9 cellular contexts compared by ENCODE assay signal in genomic region chr19:2261438-2262172, GRCh38. TPM values are rescaled to one million over a fixed set of nuclear protein-coding genes. Genes with fewer than 3 reads are reported as not detected.
A peak's percentile ranks its signal among the peaks of the same experiment; 100 is the strongest.
DNase-seq lines count a peak whose midpoint lies in the region; ATAC-seq, FAIRE-seq and TF ChIP-seq lines count a peak whose summit lies in the region.
"Had no signal": no experiment of that assay in that cellular context is flagged by ENCODE, and none has a peak within 500 bp of the region (broad histone marks: within the 10 kb centered on the region; RNA-seq: fewer than 3 reads in every experiment).

No MANE protein-coding gene starts in this region.

- peaks cover 0 to 5% of the 10 kb centered on the region in 2 experiments; a peak in 1 of 4 replicates for H3K4me1 Mint-ChIP-seq in H9

- no peak overlapping the region for H3K18ac ChIP-seq in H9 (ENCODE audit: insufficient read length, low read depth, low read length)

- H4K91ac ChIP-seq in H9 (ENCODE audit: insufficient read length, low read depth, low read length): no peak overlapping the region

- no peak overlapping the region for H3K9ac ChIP-seq in H9 (ENCODE audit: extremely low read depth, insufficient read length, low read length)

- no peaks in the 10 kb centered on the region for H3K9me3 Mint-ChIP-seq in H9
- H3K9me3 Mint-ChIP-seq: T-helper 1 cell treated with Interleukin-12 subunit alpha and Interleukin-12 subunit beta and Interleukin-4 antibody, amounts not matched to agents 30 μg/mL and 1 μg/mL, for 36 hours had no signal

- H3K4me1 ChIP-seq in H9 (ENCODE audit: insufficient read depth, low read length): no peaks in the 10 kb centered on the region
- no peaks in the 10 kb centered on the region for H3K4me1 ChIP-seq in small intestine (ENCODE audit: control insufficient read depth in 2 of 2, insufficient read depth in 1 of 2, low read depth in 1 of 2, low read length in 1 of 2)

- FAIRE-seq in small intestine (lab: Jason Lieb, UNC): no peak

- no peak overlapping the region for H3K4ac ChIP-seq in H9 (ENCODE audit: low read depth, low read length)

- H3K27ac ChIP-seq in H9 (ENCODE audit: insufficient read length, low read depth, low read length): no peak overlapping the region
- no peak overlapping the region for H3K27ac ChIP-seq in small intestine (ENCODE audit: low read depth in 1 of 2, low read length in 1 of 2)

- no peak overlapping the region for H3K27ac Mint-ChIP-seq in H9
- H3K27ac Mint-ChIP-seq: T-helper 1 cell treated with Interleukin-12 subunit alpha and Interleukin-12 subunit beta and Interleukin-4 antibody, amounts not matched to agents 30 μg/mL and 1 μg/mL, for 36 hours had no signal

- H3K27me3 Mint-ChIP-seq in H9 (ENCODE audit: low read depth): peaks cover 19% of the 10 kb centered on the region

- no peak overlapping the region for H3K14ac ChIP-seq in H9 (ENCODE audit: insufficient read depth, low read length)

- H3K27me3 ChIP-seq in H9 (ENCODE audit: insufficient read depth, low read length) (no peaks in the 10 kb centered on the region), small intestine (ENCODE audit: control insufficient read depth in 2 of 2, insufficient read depth in 2 of 2, low read length in 2 of 2) (no peaks in the 10 kb centered on the region)

- no peak overlapping the region for H2BK20ac ChIP-seq in H9 (ENCODE audit: low read depth, low read length, poor library complexity, severe bottlenecking)

- no peak overlapping the region for H2BK5ac ChIP-seq in H9 (ENCODE audit: insufficient read length, low read length)

- no peak overlapping the region for H3K4me3 ChIP-seq in small intestine (ENCODE audit: low read depth in 1 of 2, low read length in 2 of 2)

- H3K56ac ChIP-seq in H9 (ENCODE audit: insufficient read length, low read depth, low read length): no peak overlapping the region

- WGBS in H9 (ENCODE audit: extremely low coverage, insufficient read length, low lambda C conversion rate): no CpG with 5 or more reads among the region's 7 CpGs
- WGBS in small intestine, 3 donors: 70 to 71% (median 71%) methylated on average over 7 of the region's 7 CpGs

- no peak overlapping the region for H2AK5ac ChIP-seq in H9 (ENCODE audit: insufficient read length, low read length)

- no peak overlapping the region for H4K8ac ChIP-seq in H9 (replicated peaks; ENCODE audit: insufficient read length, low read depth, low read length)

- H3K4me3 Mint-ChIP-seq in H9: no peak overlapping the region
- H3K4me3 Mint-ChIP-seq: T-helper 1 cell treated with Interleukin-12 subunit alpha and Interleukin-12 subunit beta and Interleukin-4 antibody, amounts not matched to agents 30 μg/mL and 1 μg/mL, for 36 hours had no signal

- no peak overlapping the region for H2BK120ac ChIP-seq in H9 (ENCODE audit: low read depth, low read length, poor library complexity, severe bottlenecking)

- no peak overlapping the region for H2BK12ac ChIP-seq in H9 (ENCODE audit: insufficient read length, low read depth, low read length)

- peak; percentile 91 for TF ChIP-seq CTCF in H9 (conservative IDR thresholded peaks at IDR 0.05)

- H2AFZ ChIP-seq in H9 (ENCODE audit: low read length): no peak overlapping the region

- no peak overlapping the region for H4K5ac ChIP-seq in H9 (ENCODE audit: insufficient read length, low read depth, low read length)

- no peaks in the 10 kb centered on the region for H3K23me2 ChIP-seq in H9 (ENCODE audit: insufficient read length, low read depth, low read length, poor library complexity, severe bottlenecking)

- no peak overlapping the region for H3K4me2 ChIP-seq in H9 (ENCODE audit: insufficient read depth, insufficient read length, low read length)

- no peak overlapping the region for H2BK15ac ChIP-seq in H9 (ENCODE audit: low read depth, low read length)

- no peak overlapping the region for H3K23ac ChIP-seq in H9 (ENCODE audit: insufficient read length, low read depth, low read length)

- ATAC-seq in HG03175 (IDR thresholded peaks at IDR 0.05; ENCODE audit: unreplicated experiment) (no peak), HG02642 (IDR thresholded peaks at IDR 0.05; ENCODE audit: poor library complexity, unreplicated experiment) (no peak), GM21786 (IDR thresholded peaks at IDR 0.05; ENCODE audit: unreplicated experiment) (no peak)

- DNase-seq in H9 (no peak), T-helper 1 cell (peak in 3 of 5 donors; percentile 41 to 65 (median 44)), small intestine (peak; percentile 57), NCI-H1417 treated with DMSO at 0.1 percent for 48 hours (lab: John Stamatoyannopoulos, UW) (no peak)
- DNase-seq in effector CD4-positive, alpha-beta T cell: peak; percentile 40

- H4K20me1 ChIP-seq in H9 (ENCODE audit: control insufficient read depth, insufficient read depth, insufficient read length): no peaks in the 10 kb centered on the region

- H3K36me3 Mint-ChIP-seq in H9 (ENCODE audit: insufficient read depth in 1 of 3, low read depth in 3 of 3): no peaks in the 10 kb centered on the region

- no peak overlapping the region for H3T11ph ChIP-seq in H9 (ENCODE audit: low read length)

- no peaks in the 10 kb centered on the region for H3K79me1 ChIP-seq in H9 (ENCODE audit: insufficient read depth, low read depth, low read length, poor library complexity, severe bottlenecking)

- H3K9me3 ChIP-seq in H9 (ENCODE audit: control insufficient read depth, low read depth, low read length) (no peaks in the 10 kb centered on the region), small intestine (ENCODE audit: control insufficient read depth, low read depth) (no peaks in the 10 kb centered on the region)

- no peaks in the 10 kb centered on the region for H3K36me3 ChIP-seq in small intestine (ENCODE audit: control insufficient read depth in 2 of 2, insufficient read depth in 2 of 2, low read length in 2 of 2)

- no peaks in the 10 kb centered on the region for H3K79me2 ChIP-seq in H9 (ENCODE audit: insufficient read depth, low read length)

RNA-seq across cellular contexts. Expression of gene JSRP1, which starts 5.4 kb away (rescaled TPM):
- total RNA-seq in H9 (2021): 0.90 and 1.1 TPM in 2 replicates
- 1 to 10 TPM in 2 of 3 donors, under 1 TPM in 1; 0.69 to 1.9 (median 1.3) TPM for polyA plus RNA-seq in small intestine

RNA-seq across cellular contexts. Expression of gene AMH, which starts 12.5 kb away (rescaled TPM):
- total RNA-seq in H9 (2021): 70.2 and 70.7 TPM in 2 replicates
- polyA plus RNA-seq in small intestine: 1 to 10 TPM; 1.1 to 3.0 (median 1.9) TPM

RNA-seq across cellular contexts. Expression of gene PEAK3, which starts 20.4 kb away (rescaled TPM):
- not detected in 2 replicates for total RNA-seq in H9 (2021)
- polyA plus RNA-seq in small intestine: under 1 TPM in 2 of 3 donors, not detected in 1; 0.46 to 0.54 TPM

RNA-seq across cellular contexts. Expression of gene SF3A2, which starts 25.0 kb away (rescaled TPM):
- 166 and 167 TPM in 2 replicates for total RNA-seq in H9 (2021)
- 10 to 100 TPM; 31.8 to 45.5 (median 35.1) TPM for polyA plus RNA-seq in small intestine

RNA-seq across cellular contexts. Expression of gene PLEKHJ1, which starts 25.5 kb away (rescaled TPM):
- total RNA-seq in H9 (2021): 139 and 148 TPM in 2 replicates
- polyA plus RNA-seq in small intestine: 100 to 1,000 TPM; 269 to 307 (median 286) TPM

Comparison
In these comparisons a context has a peak if more than half of its experiments do, and no peak if none do; other contexts are left out.
1. DNase-seq: peak in T-helper 1 cell (3 of 5), effector CD4-positive, alpha-beta T cell (single experiment) and small intestine (single experiment); none in H9 (single experiment) and NCI-H1417 treated with DMSO at 0.1 percent for 48 hours (single experiment).